8 cellular contexts compared by ENCODE assay signal in the genomic region with DNA sequence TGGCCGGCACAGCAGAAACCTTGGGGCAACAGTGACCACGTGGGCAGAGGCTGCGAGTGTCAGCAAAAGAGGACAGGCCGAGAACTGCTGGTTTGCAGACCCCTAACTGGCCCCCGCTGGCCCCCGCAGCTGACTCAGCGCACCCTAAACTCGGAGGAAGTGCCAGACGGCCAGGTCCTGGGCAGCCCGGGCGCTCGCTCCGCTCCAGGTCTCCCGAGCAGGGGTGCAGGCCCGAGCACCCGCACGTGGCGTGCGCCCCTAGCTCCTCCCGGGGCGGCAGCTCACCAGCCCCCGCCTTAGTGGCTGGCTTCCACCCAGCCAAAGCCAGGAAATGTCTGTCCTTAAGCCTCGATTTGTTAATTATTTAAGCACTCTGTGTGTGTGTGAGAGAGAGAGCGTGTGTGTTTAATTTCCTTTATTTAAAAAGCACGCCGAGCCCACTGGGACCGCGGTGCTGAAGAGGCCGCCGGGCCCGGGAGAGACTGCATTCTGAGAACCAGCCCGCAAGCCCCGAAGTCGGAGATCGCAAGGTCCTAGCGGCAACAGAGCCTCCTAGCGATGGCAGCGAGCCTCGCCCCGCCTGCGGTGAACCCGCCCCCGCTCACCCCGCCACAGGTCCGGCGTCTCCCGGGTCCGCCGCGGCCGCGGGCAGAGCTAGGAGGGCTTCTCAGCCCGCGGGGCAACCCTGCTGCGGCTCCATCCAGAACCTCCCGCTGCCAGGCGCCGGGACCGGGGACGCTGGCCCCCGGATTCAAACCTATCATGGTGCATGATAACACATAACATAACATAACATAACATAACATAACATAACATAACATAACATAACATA. TPM values are rescaled to one million over a fixed set of nuclear protein-coding genes. Genes with fewer than 3 reads are reported as not detected.
DNase-seq lines count a peak whose midpoint lies in the region; ATAC-seq, FAIRE-seq and TF ChIP-seq lines count a peak whose summit lies in the region.

No MANE protein-coding gene starts in this region.

- WGBS in right cardiac atrium: 2% methylated on average over 61 of the region's 61 CpGs
- 2 to 3% (median 2%) methylated on average over 46 to 61 of the region's 61 CpGs for WGBS in psoas muscle, 3 donors
- 3% methylated on average over 61 of the region's 61 CpGs for WGBS in urinary bladder

- H3K27me3 ChIP-seq in right cardiac atrium (ENCODE audit: control insufficient read depth, insufficient read depth) (no peaks in the 10 kb centered on the region), psoas muscle (ENCODE audit: insufficient read depth in 3 of 3, low read length in 2 of 3) (no peaks in the 10 kb centered on the region)

- H3K4me1 ChIP-seq in right cardiac atrium (ENCODE audit: control insufficient read depth, insufficient read depth, low read length) (no peaks in the 10 kb centered on the region), psoas muscle (peaks cover 3% of the 10 kb centered on the region), urinary bladder (ENCODE audit: insufficient read depth) (no peaks in the 10 kb centered on the region)

- no peak for FAIRE-seq in HTR-8/SVneo (lab: Jason Lieb, UNC)

- intact Hi-C loops in right cardiac atrium (cut with DNase I) (no loop called here), psoas muscle (cut with DNase I) (no loop called here)

- no peak overlapping the region for H3K27ac ChIP-seq in right cardiac atrium (ENCODE audit: low read length)
- no peak overlapping the region for H3K27ac ChIP-seq in psoas muscle
- no peak overlapping the region for H3K27ac ChIP-seq in urinary bladder (ENCODE audit: low read depth)

- H3K9me3 ChIP-seq in right cardiac atrium (ENCODE audit: control insufficient read depth, low read length) (no peaks in the 10 kb centered on the region), psoas muscle (no peaks in the 10 kb centered on the region)

- ATAC-seq in GM21381 (IDR thresholded peaks at IDR 0.05; ENCODE audit: unreplicated experiment) (peak; percentile 87), right cardiac atrium (peak; percentile 91 to 93), psoas muscle (peak; percentile 74 to 93 (median 82))

- peak; percentile 51 for TF ChIP-seq CTCF in psoas muscle (IDR thresholded peaks at IDR 0.05)

- DNase-seq in DMS153 (lab: John Stamatoyannopoulos, UW) (peak; percentile 13), HTR-8/SVneo (ENCODE audit: insufficient read length, low spot score) (peak; percentile 62), T follicular helper cell (ENCODE audit: low read depth) (peak; percentile 31), amniotic stem cell (lab: John Stamatoyannopoulos, UW) (peak; percentile 45), right cardiac atrium (peak; percentile 80 to 90 (median 87)), psoas muscle (peak; percentile 69 to 75)

- no peaks in the 10 kb centered on the region for H3K36me3 ChIP-seq in psoas muscle (ENCODE audit: insufficient read depth in 1 of 2, low read depth in 1 of 2)
- H3K36me3 ChIP-seq in urinary bladder (ENCODE audit: insufficient read depth): no peaks in the 10 kb centered on the region

- H3K4me3 ChIP-seq in right cardiac atrium (ENCODE audit: low read length) (peak overlapping the region; percentile 63), psoas muscle (peak overlapping the region; percentile 76), urinary bladder (ENCODE audit: low read depth, low read length) (peak overlapping the region; percentile 41)

RNA-seq across cellular contexts. Expression of a gene that starts 45.9 kb away (rescaled TPM):
- 10 to 100 TPM; 10.1 to 13.1 (median 11.5) TPM for total RNA-seq in right cardiac atrium
- 8.7 TPM for polyA plus RNA-seq in right cardiac atrium
- total RNA-seq in psoas muscle: 10 to 100 TPM in 1 of 4 donors, 1 to 10 TPM in 3; 6.9 to 13.1 (median 8.3) TPM
- 10 to 100 TPM in 2 of 3 donors, 1 to 10 TPM in 1; 6.5 to 21.0 (median 12.3) TPM for polyA plus RNA-seq in psoas muscle
- 19.6 TPM for total RNA-seq in urinary bladder
- polyA plus RNA-seq in urinary bladder: 19.1 TPM

Comparison
In these comparisons a context has a peak if more than half of its experiments do, and no peak if none do; other contexts are left out.
1. DNase-seq: peak in every context shown above with its lines; median percentile 87 in right cardiac atrium; 72 in psoas muscle; 62 in HTR-8/SVneo; 45 in amniotic stem cell; 31 in T follicular helper cell; 13 in DMS153.